Comparison of ENCODE assay signal across 30 cellular contexts in genomic region chr11:111049131-111049530, GRCh38.
"Had no signal": no experiment of that assay in that cellular context is flagged by ENCODE, and none has a peak within 500 bp of the region (broad histone marks: within the 10 kb centered on the region; RNA-seq: fewer than 3 reads in every experiment).

No MANE protein-coding gene starts in this region.

- H3K27me3 Mint-ChIP-seq: activated CD4-positive, alpha-beta T cell treated with anti-CD3 and anti-CD28 coated beads for 36 hours; activated CD4-positive, alpha-beta T cell treated with anti-CD3 and anti-CD28 coated beads, Interleukin-2, amount 10 ng/mL, durations not matched to agents 7 days and 5 days; brain had no signal

- H3K27ac Mint-ChIP-seq: activated CD4-positive, alpha-beta memory T cell treated with anti-CD3 and anti-CD28 coated beads, Interleukin-2, amount 10 ng/mL, durations not matched to agents 7 days and 5 days; activated CD4-positive, alpha-beta T cell treated with anti-CD3 and anti-CD28 coated beads for 36 hours; activated CD4-positive, alpha-beta T cell treated with anti-CD3 and anti-CD28 coated beads, Interleukin-2, amount 10 ng/mL, durations not matched to agents 7 days and 5 days; activated naive CD4-positive, alpha-beta T cell treated with anti-CD3 and anti-CD28 coated beads, Interleukin-2, amount 10 ng/mL, durations not matched to agents 7 days and 5 days; activated naive CD4-positive, alpha-beta T cell treated with anti-CD3 and anti-CD28 coated beads, Interleukin-2, amount 50 U/mL, for 72 hours; activated T-cell treated with anti-CD3 and anti-CD28 coated beads, Interleukin-2, amount 50 U/mL, for 24 hours; activated T-cell treated with anti-CD3 and anti-CD28 coated beads, Interleukin-2, amount 50 U/mL, for 72 hours; brain had no signal

- H3K27me3 ChIP-seq: breast epithelium, cardiac muscle cell, colonic mucosa, esophagus squamous epithelium, foreskin keratinocyte, gastrocnemius medialis, heart left ventricle had no signal

- H3K4me3 Mint-ChIP-seq: activated CD4-positive, alpha-beta memory T cell treated with anti-CD3 and anti-CD28 coated beads, Interleukin-2, amount 10 ng/mL, durations not matched to agents 7 days and 5 days; activated CD4-positive, alpha-beta T cell treated with anti-CD3 and anti-CD28 coated beads for 36 hours; activated CD4-positive, alpha-beta T cell treated with anti-CD3 and anti-CD28 coated beads, Interleukin-2, amount 10 ng/mL, durations not matched to agents 7 days and 5 days; activated naive CD4-positive, alpha-beta T cell treated with anti-CD3 and anti-CD28 coated beads, Interleukin-2, amount 10 ng/mL, durations not matched to agents 7 days and 5 days; activated T-cell treated with anti-CD3 and anti-CD28 coated beads, Interleukin-2, amount 50 U/mL, for 24 hours; activated T-cell treated with anti-CD3 and anti-CD28 coated beads, Interleukin-2, amount 50 U/mL, for 72 hours; brain had no signal

- H3K9me3 Mint-ChIP-seq: activated CD4-positive, alpha-beta memory T cell treated with anti-CD3 and anti-CD28 coated beads, Interleukin-2, amount 10 ng/mL, durations not matched to agents 7 days and 5 days; activated CD4-positive, alpha-beta T cell treated with anti-CD3 and anti-CD28 coated beads, Interleukin-2, amount 10 ng/mL, durations not matched to agents 7 days and 5 days; activated naive CD4-positive, alpha-beta T cell treated with anti-CD3 and anti-CD28 coated beads, Interleukin-2, amount 10 ng/mL, durations not matched to agents 7 days and 5 days; activated naive CD4-positive, alpha-beta T cell treated with anti-CD3 and anti-CD28 coated beads, Interleukin-2, amount 50 U/mL, for 72 hours; activated T-cell treated with anti-CD3 and anti-CD28 coated beads, Interleukin-2, amount 50 U/mL, for 24 hours; activated T-cell treated with anti-CD3 and anti-CD28 coated beads, Interleukin-2, amount 50 U/mL, for 72 hours had no signal

- H3K36me3 ChIP-seq: breast epithelium, cardiac muscle cell, colonic mucosa, esophagus squamous epithelium, gastrocnemius medialis, heart left ventricle had no signal

- H3K9me3 ChIP-seq: breast epithelium, colonic mucosa, esophagus squamous epithelium, gastrocnemius medialis had no signal

- H3K4me3 ChIP-seq: breast epithelium, cardiac muscle cell, colonic mucosa, esophagus squamous epithelium, gastrocnemius medialis, heart left ventricle had no signal

- H3K4me1 Mint-ChIP-seq: activated CD4-positive, alpha-beta memory T cell treated with anti-CD3 and anti-CD28 coated beads, Interleukin-2, amount 10 ng/mL, durations not matched to agents 7 days and 5 days; activated CD4-positive, alpha-beta T cell treated with anti-CD3 and anti-CD28 coated beads for 36 hours; activated CD4-positive, alpha-beta T cell treated with anti-CD3 and anti-CD28 coated beads, Interleukin-2, amount 10 ng/mL, durations not matched to agents 7 days and 5 days; activated naive CD4-positive, alpha-beta T cell treated with anti-CD3 and anti-CD28 coated beads, Interleukin-2, amount 10 ng/mL, durations not matched to agents 7 days and 5 days had no signal

- ATAC-seq: activated CD4-positive, alpha-beta T cell treated with anti-CD3 and anti-CD28 coated beads for 36 hours; activated naive CD4-positive, alpha-beta T cell treated with anti-CD3 and anti-CD28 coated beads, Interleukin-2, amount 50 U/mL, for 72 hours; activated T-cell treated with anti-CD3 and anti-CD28 coated beads, Interleukin-2, amount 50 U/mL, for 72 hours; foreskin keratinocyte; gastrocnemius medialis; heart left ventricle had no signal

- DNase-seq: activated CD4-positive, alpha-beta memory T cell treated with anti-CD3 and anti-CD28 coated beads, Interleukin-2, amount 10 ng/mL, durations not matched to agents 7 days and 5 days; activated CD4-positive, alpha-beta T cell treated with anti-CD3 and anti-CD28 coated beads for 36 hours; activated CD4-positive, alpha-beta T cell treated with anti-CD3 and anti-CD28 coated beads, Interleukin-2, amount 10 ng/mL, durations not matched to agents 7 days and 5 days; activated CD4-positive, alpha-beta T cell treated with anti-CD3 and anti-CD28 coated beads, Interleukin-2, amount 50 U/mL, for 4 hours; activated CD4-positive, CD25-positive, alpha-beta regulatory T cell; activated CD4-positive, CD25-positive, alpha-beta regulatory T cell treated with anti-CD3 and anti-CD28 coated beads, Interleukin-2, amount 50 U/mL, for 72 hours; activated CD8-positive, alpha-beta memory T cell treated with anti-CD3 and anti-CD28 coated beads, Interleukin-2, amount 50 U/mL, for 48 hours; activated gamma-delta T cell; activated naive CD4-positive, alpha-beta T cell; activated naive CD4-positive, alpha-beta T cell treated with anti-CD3 and anti-CD28 coated beads, Interleukin-2, amount 10 ng/mL, durations not matched to agents 7 days and 5 days; activated T-cell treated with anti-CD3 and anti-CD28 coated beads for 4 hours; activated T-cell treated with anti-CD3 and anti-CD28 coated beads, Interleukin-2, amount 50 U/mL, for 24 hours; activated T-cell treated with anti-CD3 and anti-CD28 coated beads, Interleukin-2, amount 50 U/mL, for 72 hours; amygdala; aorta; central memory CD4-positive, alpha-beta T cell; cerebellar nuclear complex; colonic mucosa; effector CD8-positive, alpha-beta T cell; esophagus squamous epithelium; foreskin keratinocyte; gastrocnemius medialis; glutamatergic neuron; heart left ventricle; T-helper 2 cell had no signal

- H3K27ac ChIP-seq: breast epithelium, cardiac muscle cell, colonic mucosa, epithelial cell of prostate, esophagus squamous epithelium, foreskin keratinocyte, gastrocnemius medialis, heart left ventricle had no signal

- H3K4me1 ChIP-seq: breast epithelium, colonic mucosa, esophagus squamous epithelium, foreskin keratinocyte, gastrocnemius medialis had no signal
